ENCODE assay signal across 26 cellular contexts in the genomic region with DNA sequence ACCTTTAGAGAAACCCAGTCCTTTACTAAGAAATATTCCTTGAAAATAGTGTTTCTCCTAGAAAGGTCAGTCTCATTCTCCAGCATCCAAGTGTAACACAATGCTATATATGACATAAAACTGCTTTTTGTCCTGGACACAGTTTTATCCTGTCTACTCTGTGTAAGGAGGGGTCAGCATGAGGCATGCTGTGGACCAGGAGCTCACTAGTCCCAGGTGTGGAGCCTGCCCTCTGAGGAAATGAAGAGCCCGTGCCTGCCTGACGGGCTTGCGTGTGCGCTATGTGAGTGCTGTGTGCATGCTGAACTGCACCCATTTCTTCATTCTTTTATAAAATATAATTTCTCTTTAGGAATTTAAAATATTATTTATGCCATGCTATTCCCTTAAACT.
"Had no signal": no experiment of that assay in that cellular context is flagged by ENCODE, and none has a peak within 500 bp of the region (broad histone marks: within the 10 kb centered on the region; RNA-seq: fewer than 3 reads in every experiment).

No MANE protein-coding gene starts in this region.

- DNase-seq: activated B cell treated with CpG ODN at 0.5 μM for 24 hours; activated CD4-positive, alpha-beta T cell treated with anti-CD3 and anti-CD28 coated beads, Interleukin-2, amount 50 U/mL, for 1 hour; activated naive CD4-positive, alpha-beta T cell; activated T-cell treated with anti-CD3 and anti-CD28 coated beads for 4 hours; activated T-cell treated with anti-CD3 and anti-CD28 coated beads, Interleukin-2, amount 50 U/mL, for 72 hours; aorta; body of pancreas; cerebellar nuclear complex; colonic mucosa; effector memory CD4-positive, alpha-beta T cell; erythroblast; head of caudate nucleus; mesendoderm; mucosa of descending colon; sigmoid colon; small intestine; stimulated activated CD4-positive, alpha-beta T cell treated with anti-CD3 and anti-CD28 coated beads, Interleukin-1b, Interleukin-23, amount 100 ng/mL, for 48 hours; stimulated activated CD4-positive, alpha-beta T cell treated with anti-CD3 and anti-CD28 coated beads, Interleukin-4, amount 100 ng/mL, for 4 hours; stimulated activated CD8-positive, alpha-beta memory T cell treated with anti-CD3 and anti-CD28 coated beads, Interleukin-4, amount 100 ng/mL, for 48 hours; stomach; T-helper 2 cell had no signal

- ATAC-seq: activated T-cell treated with anti-CD3 and anti-CD28 coated beads, Interleukin-2, amount 50 U/mL, for 72 hours; body of pancreas; left lobe of liver; mucosa of descending colon; natural killer cell treated with Interleukin-12 subunit alpha and Interleukin-12 subunit beta and Interleukin-15 and Interleukin-18, amount 100 ng/mL, for 72 hours; stimulated activated memory B cell treated with anti-CD40 and anti-IgM and Interleukin-4, amounts not matched to agents 10 μg/mL and 1 μg/mL and 100 μg/mL, for 72 hours had no signal

- H3K4me3 ChIP-seq: body of pancreas, colonic mucosa, lung, mucosa of descending colon, sigmoid colon, stomach, tibial nerve had no signal

- H3K36me3 ChIP-seq: colonic mucosa, sigmoid colon had no signal

- H3K27me3 ChIP-seq: body of pancreas, colonic mucosa, sigmoid colon, stomach, tibial nerve had no signal

- H3K9me3 ChIP-seq: body of pancreas, colonic mucosa, mucosa of descending colon, sigmoid colon, stomach, tibial nerve had no signal

- H3K27ac ChIP-seq: body of pancreas, colonic mucosa, stomach had no signal

- H3K4me1 ChIP-seq: body of pancreas, colonic mucosa, sigmoid colon, tibial nerve had no signal
